ENCODE assay signal across 10 cellular contexts in genomic region chr4:122700178-122700725, GRCh38. TPM values are rescaled to one million over a fixed set of nuclear protein-coding genes. Genes with fewer than 3 reads are reported as not detected.
DNase-seq lines count a peak whose midpoint lies in the region; ATAC-seq and TF ChIP-seq lines count a peak whose summit lies in the region.
"Had no signal": no experiment of that assay in that cellular context is flagged by ENCODE, and none has a peak within 500 bp of the region (broad histone marks: within the 10 kb centered on the region; RNA-seq: fewer than 3 reads in every experiment).

No MANE protein-coding gene starts in this region.

- no peaks in the 10 kb centered on the region for H3K36me3 ChIP-seq in endodermal cell (ENCODE audit: control insufficient read depth, insufficient read depth, low read length)
- H3K36me3 ChIP-seq in lung (ENCODE audit: control insufficient read depth in 2 of 2, insufficient read depth in 2 of 2, low read length in 2 of 2) = no peaks in the 10 kb centered on the region

- ATAC-seq in lung (ENCODE audit: insufficient read depth, low FRiP score) = peak; percentile 46
- ATAC-seq in GM18498 (IDR thresholded peaks at IDR 0.05; ENCODE audit: unreplicated experiment) = no peak
- no peak for ATAC-seq in GM19328 (IDR thresholded peaks at IDR 0.05; ENCODE audit: unreplicated experiment)

- peak; percentile 44 for DNase-seq in DMS153 treated with DMSO at 0.1 percent for 48 hours (lab: John Stamatoyannopoulos, UW; ENCODE audit: unreplicated experiment)
- peak; percentile 36 for DNase-seq in LHCN-M2 (ENCODE audit: low read depth)
- DNase-seq in endodermal cell = peak; percentile 60
- no peak for DNase-seq in lung (ENCODE audit: low spot score)
- no peak for DNase-seq in central memory CD4-positive, alpha-beta T cell
- no peak for DNase-seq in NCI-H187 treated with DMSO at 0.1 percent for 48 hours (lab: John Stamatoyannopoulos, UW)
- DNase-seq: erythroblast, GDM1 had no signal

- H3K27me3 Mint-ChIP-seq in endodermal cell (ENCODE audit: insufficient read depth) = no peaks in the 10 kb centered on the region

- no peaks in the 10 kb centered on the region for H3K27me3 ChIP-seq in endodermal cell (ENCODE audit: control insufficient read depth, insufficient read depth, low read length, poor library complexity, severe bottlenecking)
- H3K27me3 ChIP-seq in lung (ENCODE audit: control insufficient read depth, insufficient read depth) = no peaks in the 10 kb centered on the region

- H3K4me1 ChIP-seq in endodermal cell (ENCODE audit: control insufficient read depth, insufficient read depth, low read length) = no peaks in the 10 kb centered on the region
- H3K4me1 ChIP-seq in lung (ENCODE audit: control insufficient read depth in 2 of 2, insufficient read depth in 2 of 2, low read length in 2 of 2) = peaks cover 0 to 4% of the 10 kb centered on the region in 2 donors

- peaks cover 5% of the 10 kb centered on the region for H3K4me1 Mint-ChIP-seq in endodermal cell

- H3K9ac ChIP-seq in endodermal cell (ENCODE audit: extremely low read depth, low read length, poor library complexity, severe bottlenecking) = no peak overlapping the region

- H3K9me3 Mint-ChIP-seq in endodermal cell = no peaks in the 10 kb centered on the region

- no peaks in the 10 kb centered on the region for H3K9me3 ChIP-seq in endodermal cell (ENCODE audit: control insufficient read depth, low read length)
- no peaks in the 10 kb centered on the region for H3K9me3 ChIP-seq in lung (ENCODE audit: control insufficient read depth in 2 of 2, insufficient read depth in 1 of 2, low read length in 1 of 2)

- no peak overlapping the region for H3K4me3 Mint-ChIP-seq in endodermal cell

- H3K4me3 ChIP-seq in endodermal cell (ENCODE audit: low read length) (no peak overlapping the region), lung (no peak overlapping the region)

- TF ChIP-seq CTCF in endodermal cell (conservative IDR thresholded peaks at IDR 0.05) (no peak), lung (IDR thresholded peaks at IDR 0.05; ENCODE audit: control extremely low read depth, extremely low read depth) (no peak)

- H3K36me3 Mint-ChIP-seq in endodermal cell (ENCODE audit: low read depth) = no peaks in the 10 kb centered on the region

- H3K27ac ChIP-seq in endodermal cell (ENCODE audit: low read depth, low read length) (no peak overlapping the region), lung (ENCODE audit: low read depth in 1 of 2, low read length in 1 of 2) (peak overlapping the region in 1 of 2 donors; percentile 83)

- no peak overlapping the region for H3K27ac Mint-ChIP-seq in endodermal cell

- 92 to 96% methylated on average over 5 to 8 of the region's 8 CpGs for WGBS in endodermal cell (ENCODE audit: insufficient coverage in 1 of 2, insufficient read length in 1 of 2), 2 experiments
- 60 to 81% methylated on average over 8 of the region's 8 CpGs for WGBS in lung, 2 donors

RNA-seq across cellular contexts. Expression of gene BBS12, which starts 32.3 kb away (rescaled TPM):
- total RNA-seq in LHCN-M2 (2014; rRNA removed) (3.3 and 5.5 TPM in 2 replicates), endodermal cell (1 to 10 TPM; 4.1 to 4.2 TPM), lung (1 to 10 TPM; 4.0 to 6.7 TPM)
- polyA plus RNA-seq in LHCN-M2 (2012) = 2.2 TPM
- 6.2 TPM for polyA plus RNA-seq in endodermal cell (2013, experiment 1 of 2)
- polyA plus RNA-seq in endodermal cell (2013, experiment 2 of 2) = 5.4 TPM
- polyA plus RNA-seq in lung = 1 to 10 TPM; 1.6 to 2.1 TPM

Comparison
In these comparisons a context has a peak if more than half of its experiments do, and no peak if none do; other contexts are left out.
1. DNase-seq: peak in DMS153 treated with DMSO at 0.1 percent for 48 hours (single experiment), LHCN-M2 (single experiment) and endodermal cell (single experiment); none in lung (single experiment), central memory CD4-positive, alpha-beta T cell (single experiment) and NCI-H187 treated with DMSO at 0.1 percent for 48 hours (single experiment).